ENCODE assay signal across 1 cellular context in the genomic region with DNA sequence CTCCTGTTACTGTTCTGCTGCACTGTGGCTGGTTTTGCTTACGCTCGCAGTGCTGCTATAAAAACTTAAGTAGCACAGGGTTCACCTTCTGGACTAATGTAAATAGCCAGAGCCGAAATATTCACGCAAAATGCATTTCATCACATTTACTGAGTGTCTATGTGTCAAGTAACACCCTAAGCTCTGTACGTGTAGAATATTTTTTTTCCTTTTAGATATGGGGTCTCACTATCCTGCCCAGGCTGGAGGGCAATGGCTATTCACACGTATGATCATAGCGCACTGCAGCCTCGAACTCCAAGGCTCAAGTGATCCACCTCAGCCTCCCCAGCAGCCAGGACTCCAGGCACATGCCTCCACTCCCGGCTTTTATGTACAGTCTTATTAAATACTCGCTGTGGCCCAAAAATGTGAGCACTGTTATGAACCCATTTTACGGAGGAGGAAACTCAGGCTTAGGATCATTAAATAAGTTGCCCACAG.
TF ChIP-seq lines count a peak whose summit lies in the region.

No MANE protein-coding gene starts in this region.

TF ChIP-seq in WTC11, 78 proteins besides CTCF, POLR2A, EP300 and RAD21 (continued from another document):
- TF ChIP-seq, protein P1, sequence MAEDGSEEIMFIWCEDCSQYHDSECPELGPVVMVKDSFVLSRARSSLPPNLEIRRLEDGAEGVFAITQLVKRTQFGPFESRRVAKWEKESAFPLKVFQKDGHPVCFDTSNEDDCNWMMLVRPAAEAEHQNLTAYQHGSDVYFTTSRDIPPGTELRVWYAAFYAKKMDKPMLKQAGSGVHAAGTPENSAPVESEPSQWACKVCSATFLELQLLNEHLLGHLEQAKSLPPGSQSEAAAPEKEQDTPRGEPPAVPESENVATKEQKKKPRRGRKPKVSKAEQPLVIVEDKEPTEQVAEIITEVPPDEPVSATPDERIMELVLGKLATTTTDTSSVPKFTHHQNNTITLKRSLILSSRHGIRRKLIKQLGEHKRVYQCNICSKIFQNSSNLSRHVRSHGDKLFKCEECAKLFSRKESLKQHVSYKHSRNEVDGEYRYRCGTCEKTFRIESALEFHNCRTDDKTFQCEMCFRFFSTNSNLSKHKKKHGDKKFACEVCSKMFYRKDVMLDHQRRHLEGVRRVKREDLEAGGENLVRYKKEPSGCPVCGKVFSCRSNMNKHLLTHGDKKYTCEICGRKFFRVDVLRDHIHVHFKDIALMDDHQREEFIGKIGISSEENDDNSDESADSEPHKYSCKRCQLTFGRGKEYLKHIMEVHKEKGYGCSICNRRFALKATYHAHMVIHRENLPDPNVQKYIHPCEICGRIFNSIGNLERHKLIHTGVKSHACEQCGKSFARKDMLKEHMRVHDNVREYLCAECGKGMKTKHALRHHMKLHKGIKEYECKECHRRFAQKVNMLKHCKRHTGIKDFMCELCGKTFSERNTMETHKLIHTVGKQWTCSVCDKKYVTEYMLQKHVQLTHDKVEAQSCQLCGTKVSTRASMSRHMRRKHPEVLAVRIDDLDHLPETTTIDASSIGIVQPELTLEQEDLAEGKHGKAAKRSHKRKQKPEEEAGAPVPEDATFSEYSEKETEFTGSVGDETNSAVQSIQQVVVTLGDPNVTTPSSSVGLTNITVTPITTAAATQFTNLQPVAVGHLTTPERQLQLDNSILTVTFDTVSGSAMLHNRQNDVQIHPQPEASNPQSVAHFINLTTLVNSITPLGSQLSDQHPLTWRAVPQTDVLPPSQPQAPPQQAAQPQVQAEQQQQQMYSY (CRISPR knock-in tag; IDR thresholded peaks at IDR 0.05) = no peak
- no peak for TF ChIP-seq HMGA2 (CRISPR knock-in tag; IDR thresholded peaks at IDR 0.05)
- peak; percentile 97 for TF ChIP-seq ZNF121 (CRISPR knock-in tag; IDR thresholded peaks at IDR 0.05)
- TF ChIP-seq, protein P2, sequence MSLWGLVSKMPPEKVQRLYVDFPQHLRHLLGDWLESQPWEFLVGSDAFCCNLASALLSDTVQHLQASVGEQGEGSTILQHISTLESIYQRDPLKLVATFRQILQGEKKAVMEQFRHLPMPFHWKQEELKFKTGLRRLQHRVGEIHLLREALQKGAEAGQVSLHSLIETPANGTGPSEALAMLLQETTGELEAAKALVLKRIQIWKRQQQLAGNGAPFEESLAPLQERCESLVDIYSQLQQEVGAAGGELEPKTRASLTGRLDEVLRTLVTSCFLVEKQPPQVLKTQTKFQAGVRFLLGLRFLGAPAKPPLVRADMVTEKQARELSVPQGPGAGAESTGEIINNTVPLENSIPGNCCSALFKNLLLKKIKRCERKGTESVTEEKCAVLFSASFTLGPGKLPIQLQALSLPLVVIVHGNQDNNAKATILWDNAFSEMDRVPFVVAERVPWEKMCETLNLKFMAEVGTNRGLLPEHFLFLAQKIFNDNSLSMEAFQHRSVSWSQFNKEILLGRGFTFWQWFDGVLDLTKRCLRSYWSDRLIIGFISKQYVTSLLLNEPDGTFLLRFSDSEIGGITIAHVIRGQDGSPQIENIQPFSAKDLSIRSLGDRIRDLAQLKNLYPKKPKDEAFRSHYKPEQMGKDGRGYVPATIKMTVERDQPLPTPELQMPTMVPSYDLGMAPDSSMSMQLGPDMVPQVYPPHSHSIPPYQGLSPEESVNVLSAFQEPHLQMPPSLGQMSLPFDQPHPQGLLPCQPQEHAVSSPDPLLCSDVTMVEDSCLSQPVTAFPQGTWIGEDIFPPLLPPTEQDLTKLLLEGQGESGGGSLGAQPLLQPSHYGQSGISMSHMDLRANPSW (CRISPR knock-in tag; conservative IDR thresholded peaks at IDR 0.05; ENCODE audit: low read depth) = no peak
- 0 out of 2 replicates have a peak, but pooled peaks have one; percentile 28 for TF ChIP-seq TEAD4 (CRISPR knock-in tag; IDR thresholded peaks at IDR 0.05)
- no peak for TF ChIP-seq ETV6 (CRISPR knock-in tag; IDR thresholded peaks at IDR 0.05)
- no peak for TF ChIP-seq RELA (CRISPR knock-in tag; IDR thresholded peaks at IDR 0.05; ENCODE audit: borderline replicate concordance)
- TF ChIP-seq ZNF671 (CRISPR knock-in tag; IDR thresholded peaks at IDR 0.05) = no peak
- TF ChIP-seq NR3C1 (CRISPR knock-in tag; conservative IDR thresholded peaks at IDR 0.05; ENCODE audit: low read depth) = no peak
- TF ChIP-seq ZBTB21 (CRISPR knock-in tag; IDR thresholded peaks at IDR 0.05; ENCODE audit: borderline replicate concordance) = no peak
- no peak for TF ChIP-seq SMAD3 (CRISPR knock-in tag; IDR thresholded peaks at IDR 0.05; ENCODE audit: borderline replicate concordance)
- TF ChIP-seq JUN (CRISPR knock-in tag; IDR thresholded peaks at IDR 0.05) = no peak
- TF ChIP-seq ZNF317 (CRISPR knock-in tag; IDR thresholded peaks at IDR 0.05; ENCODE audit: borderline replicate concordance, low read depth) = no peak
- TF ChIP-seq, protein P3, sequence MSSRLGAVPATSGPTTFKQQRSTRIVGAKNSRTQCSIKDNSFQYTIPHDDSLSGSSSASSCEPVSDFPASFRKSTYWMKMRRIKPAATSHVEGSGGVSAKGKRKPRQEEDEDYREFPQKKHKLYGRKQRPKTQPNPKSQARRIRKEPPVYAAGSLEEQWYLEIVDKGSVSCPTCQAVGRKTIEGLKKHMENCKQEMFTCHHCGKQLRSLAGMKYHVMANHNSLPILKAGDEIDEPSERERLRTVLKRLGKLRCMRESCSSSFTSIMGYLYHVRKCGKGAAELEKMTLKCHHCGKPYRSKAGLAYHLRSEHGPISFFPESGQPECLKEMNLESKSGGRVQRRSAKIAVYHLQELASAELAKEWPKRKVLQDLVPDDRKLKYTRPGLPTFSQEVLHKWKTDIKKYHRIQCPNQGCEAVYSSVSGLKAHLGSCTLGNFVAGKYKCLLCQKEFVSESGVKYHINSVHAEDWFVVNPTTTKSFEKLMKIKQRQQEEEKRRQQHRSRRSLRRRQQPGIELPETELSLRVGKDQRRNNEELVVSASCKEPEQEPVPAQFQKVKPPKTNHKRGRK (CRISPR knock-in tag; IDR thresholded peaks at IDR 0.05; ENCODE audit: borderline replicate concordance) = no peak
